23 cellular contexts compared by ENCODE assay signal in genomic region chr11:59114344-59114743, GRCh38. TPM values are rescaled to one million over a fixed set of nuclear protein-coding genes. Genes with fewer than 3 reads are reported as not detected.
A peak's percentile ranks its signal among the peaks of the same experiment; 100 is the strongest.
DNase-seq lines count a peak whose midpoint lies in the region; ATAC-seq and TF ChIP-seq lines count a peak whose summit lies in the region.
"Had no signal": no experiment of that assay in that cellular context is flagged by ENCODE, and none has a peak within 500 bp of the region (broad histone marks: within the 10 kb centered on the region; RNA-seq: fewer than 3 reads in every experiment).

No MANE protein-coding gene starts in this region.

- H3K36me3 Mint-ChIP-seq in MCF 10A (ENCODE audit: insufficient read depth, unreplicated experiment) (peaks cover 4% of the 10 kb centered on the region), activated B cell treated with CpG ODN at 0.5 μM for 24 hours (ENCODE audit: low read depth) (peaks cover 76% of the 10 kb centered on the region), neural crest cell (ENCODE audit: low read depth) (peaks cover 82% of the 10 kb centered on the region)
- peaks cover 0 to 82% (median 0%) of the 10 kb centered on the region in 5 donors for H3K36me3 Mint-ChIP-seq in naive thymus-derived CD4-positive, alpha-beta T cell

- no peak for DNase-seq in MCF 10A (ENCODE audit: unreplicated experiment)
- DNase-seq in breast epithelium (ENCODE audit: low spot score in 2 of 2): no peak
- no peak for DNase-seq in activated B cell treated with CpG ODN at 0.5 μM for 24 hours
- DNase-seq in neural crest cell (ENCODE audit: low read depth, low spot score): no peak
- no peak for DNase-seq in foreskin fibroblast
- DNase-seq in naive thymus-derived CD4-positive, alpha-beta T cell: no peak
- DNase-seq: 8988T; ACHN; AML-193; BE2C; CD4-positive, alpha-beta T cell; CD8-positive, alpha-beta memory T cell; DMS53; DMS79 treated with DMSO at 0.1 percent for 48 hours; H9 had no signal

- no peaks in the 10 kb centered on the region for H3K4me1 ChIP-seq in breast epithelium
- no peaks in the 10 kb centered on the region for H3K4me1 ChIP-seq in naive thymus-derived CD4-positive, alpha-beta T cell (ENCODE audit: control insufficient read depth in 2 of 2, insufficient read depth in 2 of 2, low read length in 2 of 2)
- H3K4me1 ChIP-seq: A549, BE2C had no signal

- no peaks in the 10 kb centered on the region for H3K27me3 Mint-ChIP-seq in MCF 10A (ENCODE audit: insufficient read depth, unreplicated experiment)
- no peaks in the 10 kb centered on the region for H3K27me3 Mint-ChIP-seq in activated B cell treated with CpG ODN at 0.5 μM for 24 hours
- H3K27me3 Mint-ChIP-seq in neural crest cell (ENCODE audit: low read depth): no peaks in the 10 kb centered on the region
- peaks cover 0 to 3% (median 0%) of the 10 kb centered on the region in 5 donors for H3K27me3 Mint-ChIP-seq in naive thymus-derived CD4-positive, alpha-beta T cell
- H3K27me3 Mint-ChIP-seq: CD4-positive, alpha-beta T cell; CD8-positive, alpha-beta memory T cell had no signal

- peak overlapping the region; percentile 4 for H3K27ac Mint-ChIP-seq in MCF 10A (ENCODE audit: low read depth, unreplicated experiment)
- H3K27ac Mint-ChIP-seq in activated B cell treated with CpG ODN at 0.5 μM for 24 hours: peak overlapping the region; percentile 7
- H3K27ac Mint-ChIP-seq in neural crest cell (ENCODE audit: unreplicated experiment): peak overlapping the region; percentile 77
- H3K27ac Mint-ChIP-seq in naive thymus-derived CD4-positive, alpha-beta T cell: no peak overlapping the region
- H3K27ac Mint-ChIP-seq: CD14-positive monocyte; CD4-positive, alpha-beta T cell; GM23338; H9 had no signal

- no peaks in the 10 kb centered on the region for H3K36me3 ChIP-seq in breast epithelium
- no peaks in the 10 kb centered on the region for H3K36me3 ChIP-seq in naive thymus-derived CD4-positive, alpha-beta T cell (ENCODE audit: control insufficient read depth in 2 of 3, insufficient read depth in 3 of 3, low read length in 3 of 3)
- H3K36me3 ChIP-seq: BE2C had no signal

- H3K27me3 ChIP-seq in breast epithelium: no peaks in the 10 kb centered on the region
- H3K27me3 ChIP-seq in naive thymus-derived CD4-positive, alpha-beta T cell (ENCODE audit: control insufficient read depth in 2 of 2, insufficient read depth in 2 of 2, low read length in 2 of 2): no peaks in the 10 kb centered on the region
- H3K27me3 ChIP-seq: BE2C; BLaER1 treated with 17β-estradiol and CSF1 and Interleukin-3, amounts not matched to agents 10 nM and 100 nM had no signal

- BruUV-seq in MCF 10A (replicated peaks; lab: Mats Ljungman, UMichigan): no TSS peak

- TF ChIP-seq CTCF in MCF 10A (IDR thresholded peaks at IDR 0.05; ENCODE audit: unreplicated experiment): no peak
- TF ChIP-seq CTCF in breast epithelium (IDR thresholded peaks at IDR 0.05): no peak
- no peak for TF ChIP-seq CTCF in activated B cell treated with CpG ODN at 0.5 μM for 24 hours (IDR thresholded peaks at IDR 0.05)
- no peak for TF ChIP-seq CTCF in neural crest cell (conservative IDR thresholded peaks at IDR 0.05)
- TF ChIP-seq CTCF in foreskin fibroblast (IDR thresholded peaks at IDR 0.05; ENCODE audit: low read depth, low read length): no peak

- H3K9me3 ChIP-seq in breast epithelium: peaks cover 8 to 21% of the 10 kb centered on the region in 2 donors
- peaks cover 0 to 11% (median 0%) of the 10 kb centered on the region in 3 experiments for H3K9me3 ChIP-seq in naive thymus-derived CD4-positive, alpha-beta T cell (ENCODE audit: control insufficient read depth in 2 of 3, low read length in 3 of 3)
- H3K9me3 ChIP-seq: BE2C had no signal

- intact Hi-C loops in MCF 10A (cut with micrococcal nuclease): no loop called here
- intact Hi-C loops in breast epithelium (cut with DNase I; ENCODE audit: low total_unique reads): no loop called here
- intact Hi-C loops in activated B cell treated with CpG ODN at 0.5 μM for 24 hours (cut with micrococcal nuclease): no loop called here
- intact Hi-C loops in naive thymus-derived CD4-positive, alpha-beta T cell (cut with micrococcal nuclease): no loop called here

- H3K9me3 Mint-ChIP-seq in MCF 10A (ENCODE audit: unreplicated experiment) (no peaks in the 10 kb centered on the region), activated B cell treated with CpG ODN at 0.5 μM for 24 hours (peaks cover 20% of the 10 kb centered on the region), neural crest cell (peaks cover 19% of the 10 kb centered on the region)
- peaks cover 0 to 30% (median 14%) of the 10 kb centered on the region in 11 donors for H3K9me3 Mint-ChIP-seq in naive thymus-derived CD4-positive, alpha-beta T cell

- TF ChIP-seq POLR2A in breast epithelium (IDR thresholded peaks at IDR 0.05): no peak

- no peak overlapping the region for H3K4me3 ChIP-seq in breast epithelium
- H3K4me3 ChIP-seq in foreskin fibroblast (ENCODE audit: low read depth in 1 of 2, low read length in 2 of 2): no peak overlapping the region
- no peak overlapping the region for H3K4me3 ChIP-seq in naive thymus-derived CD4-positive, alpha-beta T cell (ENCODE audit: low read length)
- H3K4me3 ChIP-seq: A549; BLaER1 treated with 17β-estradiol and CSF1 and Interleukin-3, amounts not matched to agents 10 nM and 100 nM; GM23338 had no signal

- CTCF ChIA-PET in MCF 10A (lab: Yijun Ruan, JAX) (interaction anchor here (0.5 to 1.2 kb wide), 5 partner anchors 17 to 40 kb away, joined by 3 to 5 read pairs (median 3); no protein-coding TSS in a partner anchor), activated B cell treated with CpG ODN at 0.5 μM for 24 hours (lab: Charles Lee) (no interaction called here)
- CTCF ChIA-PET in naive thymus-derived CD4-positive, alpha-beta T cell (lab: Charles Lee): interaction anchor here (0.7 kb wide), 1 partner anchor 15 kb away, joined by 3 read pairs; no protein-coding TSS in a partner anchor

- no peak overlapping the region for H3K27ac ChIP-seq in breast epithelium
- H3K27ac ChIP-seq in naive thymus-derived CD4-positive, alpha-beta T cell (ENCODE audit: low read depth, low read length): no peak overlapping the region
- H3K27ac ChIP-seq: A549; BLaER1 treated with 17β-estradiol and CSF1 and Interleukin-3, amounts not matched to agents 10 nM and 100 nM had no signal

- no peak for ATAC-seq in activated B cell treated with CpG ODN at 0.5 μM for 24 hours (ENCODE audit: low read depth)
- no peak for ATAC-seq in naive thymus-derived CD4-positive, alpha-beta T cell
- ATAC-seq: A549, GM23338, HCT116 had no signal

- no peaks in the 10 kb centered on the region for H3K4me1 Mint-ChIP-seq in MCF 10A (ENCODE audit: insufficient read depth, unreplicated experiment)
- peaks cover 14% of the 10 kb centered on the region for H3K4me1 Mint-ChIP-seq in activated B cell treated with CpG ODN at 0.5 μM for 24 hours
- peaks cover 11% of the 10 kb centered on the region for H3K4me1 Mint-ChIP-seq in neural crest cell
- peaks cover 0 to 45% (median 0%) of the 10 kb centered on the region in 7 donors for H3K4me1 Mint-ChIP-seq in naive thymus-derived CD4-positive, alpha-beta T cell
- H3K4me1 Mint-ChIP-seq: GM23338, H9 had no signal

- POLR2A ChIA-PET in MCF 10A (lab: Yijun Ruan, JAX) (no interaction called here), activated B cell treated with CpG ODN at 0.5 μM for 24 hours (lab: Charles Lee) (interaction anchor here (1.2 kb wide), 1 partner anchor 12 kb away, joined by 5 read pairs; no protein-coding TSS in a partner anchor)
- POLR2A ChIA-PET in naive thymus-derived CD4-positive, alpha-beta T cell (lab: Charles Lee): no interaction called here

- H3K4me3 Mint-ChIP-seq in MCF 10A (ENCODE audit: unreplicated experiment) (no peak overlapping the region), activated B cell treated with CpG ODN at 0.5 μM for 24 hours (no peak overlapping the region), neural crest cell (no peak overlapping the region)
- no peak overlapping the region for H3K4me3 Mint-ChIP-seq in naive thymus-derived CD4-positive, alpha-beta T cell
- H3K4me3 Mint-ChIP-seq: CD14-positive monocyte; CD4-positive, alpha-beta T cell; CD8-positive, alpha-beta memory T cell; GM23338; H9 had no signal

RNA-seq across cellular contexts. Expression of gene FAM111B, which starts 7.3 kb away (rescaled TPM):
- total RNA-seq in MCF 10A (2022) (0.74 and 1.6 TPM in 2 replicates), breast epithelium (under 1 TPM; 0.32 to 0.66 (median 0.44) TPM), activated B cell treated with CpG ODN at 0.5 μM for 24 hours (48.0 and 49.1 TPM in 2 replicates), neural crest cell (35.1 and 35.4 TPM in 2 replicates)
- total RNA-seq in naive thymus-derived CD4-positive, alpha-beta T cell: 10 to 100 TPM in 1 of 5 experiments, under 1 TPM in 3, not detected in 1; 0.11 to 79.8 (median 0.42) TPM
- polyA plus RNA-seq in naive thymus-derived CD4-positive, alpha-beta T cell: not detected
- total RNA-seq: G401 had no signal

RNA-seq across cellular contexts. Expression of gene GLYATL1B, which starts 28.2 kb away (rescaled TPM):
- total RNA-seq in MCF 10A (2022) (not detected in 2 replicates), breast epithelium (not detected), activated B cell treated with CpG ODN at 0.5 μM for 24 hours (not detected in 2 replicates), neural crest cell (not detected in 2 replicates)
- not detected for total RNA-seq in naive thymus-derived CD4-positive, alpha-beta T cell
- not detected for polyA plus RNA-seq in naive thymus-derived CD4-positive, alpha-beta T cell
- total RNA-seq: CD4-positive, alpha-beta T cell; CD8-positive, alpha-beta memory T cell; Daoy; G401; H4; H9 had no signal
- polyA plus RNA-seq: A549; CD14-positive monocyte; CD8-positive, alpha-beta memory T cell had no signal

RNA-seq across cellular contexts. Expression of gene FAM111A, which starts 28.3 kb away (rescaled TPM):
- 26.3 and 27.7 TPM in 2 replicates for total RNA-seq in MCF 10A (2022)
- total RNA-seq in breast epithelium: 10 to 100 TPM; 37.0 to 48.0 (median 44.6) TPM
- total RNA-seq in activated B cell treated with CpG ODN at 0.5 μM for 24 hours: 51.5 and 64.3 TPM in 2 replicates
- 23.4 and 25.8 TPM in 2 replicates for total RNA-seq in neural crest cell
- 100 to 1,000 TPM in 3 of 5 experiments, 10 to 100 TPM in 2; 73.1 to 138 (median 117) TPM for total RNA-seq in naive thymus-derived CD4-positive, alpha-beta T cell
- 10 to 100 TPM; 23.0 to 32.0 TPM for polyA plus RNA-seq in naive thymus-derived CD4-positive, alpha-beta T cell

RNA-seq across cellular contexts. Expression of gene DTX4, which starts 57.6 kb away (rescaled TPM):
- total RNA-seq in MCF 10A (2022): 3.4 and 4.2 TPM in 2 replicates
- total RNA-seq in breast epithelium: 10 to 100 TPM in 2 of 3 donors, 1 to 10 TPM in 1; 7.5 to 22.9 (median 10.8) TPM
- total RNA-seq in activated B cell treated with CpG ODN at 0.5 μM for 24 hours: 24.2 TPM in 2 replicates
- total RNA-seq in neural crest cell: 129 and 139 TPM in 2 replicates
- total RNA-seq in naive thymus-derived CD4-positive, alpha-beta T cell: 1 to 10 TPM in 4 of 5 experiments, under 1 TPM in 1; 0.22 to 3.9 (median 2.2) TPM
- under 1 TPM; 0.22 to 0.35 TPM for polyA plus RNA-seq in naive thymus-derived CD4-positive, alpha-beta T cell
- total RNA-seq: Daoy had no signal

Comparison
In these comparisons a context has a peak if more than half of its experiments do, and no peak if none do; other contexts are left out.
1. H3K27ac Mint-ChIP-seq: peak in MCF 10A (single experiment), activated B cell treated with CpG ODN at 0.5 μM for 24 hours (single experiment) and neural crest cell (single experiment); none in naive thymus-derived CD4-positive, alpha-beta T cell (0 of 9).